Comparison of ENCODE assay signal across 15 cellular contexts in genomic region chr13:73989244-73989843, GRCh38.
DNase-seq lines count a peak whose midpoint lies in the region; TF ChIP-seq lines count a peak whose summit lies in the region.
"Had no signal": no experiment of that assay in that cellular context is flagged by ENCODE, and none has a peak within 500 bp of the region (broad histone marks: within the 10 kb centered on the region; RNA-seq: fewer than 3 reads in every experiment).

No MANE protein-coding gene starts in this region.

- H3K27ac Mint-ChIP-seq in CD4-positive, alpha-beta memory T cell = peak overlapping the region in 6 of 7 donors; percentile 32 to 80 (median 60)
- no peak overlapping the region for H3K27ac Mint-ChIP-seq in mesothelial cell of epicardium

- no peak overlapping the region for H2BK120ac ChIP-seq in mesenchymal stem cell (ENCODE audit: low read depth, low read length)

- DNase-seq in CD4-positive, alpha-beta memory T cell = no peak
- DNase-seq in mesenchymal stem cell = no peak
- DNase-seq in mesothelial cell of epicardium (ENCODE audit: low spot score in 2 of 2, unreplicated experiment in 2 of 2) = no peak
- no peak for DNase-seq in T-helper 1 cell
- DNase-seq in hypothalamus (lab: John Stamatoyannopoulos, UW) = no peak
- DNase-seq: KBM-7, midbrain, NCI-H1436, NCI-H524, pancreas, spleen, stomach had no signal

- H3K79me2 ChIP-seq in DOHH2 (ENCODE audit: control insufficient read depth, low read length) (peaks cover 37% of the 10 kb centered on the region), SU-DHL-6 (ENCODE audit: insufficient read depth, low read length) (0 out of 2 replicates have a peak, but pooled peaks cover 11% of the 10 kb centered on the region)

- no peak overlapping the region for H4K8ac ChIP-seq in mesenchymal stem cell (ENCODE audit: low read length)

- H3K27me3 ChIP-seq in CD4-positive, alpha-beta memory T cell (ENCODE audit: insufficient read depth, low read length) = no peaks in the 10 kb centered on the region
- H3K27me3 ChIP-seq in DOHH2 (ENCODE audit: control insufficient read depth, low read length) (no peaks in the 10 kb centered on the region), SU-DHL-6 (ENCODE audit: low read length) (no peaks in the 10 kb centered on the region), mesenchymal stem cell (ENCODE audit: control insufficient read depth in 1 of 2, insufficient read depth in 1 of 2, low read length in 2 of 2) (no peaks in the 10 kb centered on the region)
- H3K27me3 ChIP-seq: BLaER1 treated with 17β-estradiol and CSF1 and Interleukin-3, amounts not matched to agents 10 nM and 100 nM; pancreas; spleen; stomach had no signal

- no peak overlapping the region for H4K91ac ChIP-seq in mesenchymal stem cell (ENCODE audit: low read length)

- no peak overlapping the region for H2BK15ac ChIP-seq in mesenchymal stem cell (ENCODE audit: low read depth, poor library complexity, severe bottlenecking)

- WGBS in mesenchymal stem cell = 86% methylated on average over 4 of the region's 4 CpGs

- H2AFZ ChIP-seq in SU-DHL-6 (ENCODE audit: low read depth, low read length, severe bottlenecking) = peak overlapping the region; percentile 1
- no peak overlapping the region for H2AFZ ChIP-seq in mesenchymal stem cell (ENCODE audit: low read depth, low read length)

- H3K9me2 ChIP-seq in DOHH2 (replicated peaks; ENCODE audit: control insufficient read depth, low read length) (no peaks in the 10 kb centered on the region), SU-DHL-6 (replicated peaks; ENCODE audit: insufficient read depth, low read length) (no peaks in the 10 kb centered on the region)

- no peak overlapping the region for H3K18ac ChIP-seq in mesenchymal stem cell (ENCODE audit: low read depth in 1 of 2, low read length in 2 of 2)

- TF ChIP-seq CTCF in DOHH2 (IDR thresholded peaks at IDR 0.05; ENCODE audit: low read depth, low read length, poor library complexity, severe bottlenecking) (no peak), SU-DHL-6 (IDR thresholded peaks at IDR 0.05; ENCODE audit: insufficient read depth, low read length, poor library complexity, severe bottlenecking) (no peak), mesothelial cell of epicardium (IDR thresholded peaks at IDR 0.05; ENCODE audit: unreplicated experiment) (no peak)

- H2BK12ac ChIP-seq in mesenchymal stem cell (ENCODE audit: low read length in 2 of 2) = peak overlapping the region; percentile 51 to 63

- H3K4me3 Mint-ChIP-seq in CD4-positive, alpha-beta memory T cell = peak overlapping the region in 3 of 8 donors; percentile 13 to 39 (median 25)
- no peak overlapping the region for H3K4me3 Mint-ChIP-seq in mesothelial cell of epicardium

- POLR2A ChIA-PET in CD4-positive, alpha-beta memory T cell (lab: Charles Lee; ENCODE audit: partially characterized antibody) = no interaction called here

- no peaks in the 10 kb centered on the region for H4K20me1 ChIP-seq in DOHH2 (ENCODE audit: control insufficient read depth, insufficient read depth, low read depth, low read length)
- H4K20me1 ChIP-seq in SU-DHL-6 (ENCODE audit: low read depth, low read length) = no peaks in the 10 kb centered on the region

- H3K27me3 Mint-ChIP-seq in CD4-positive, alpha-beta memory T cell = no peaks in the 10 kb centered on the region
- no peaks in the 10 kb centered on the region for H3K27me3 Mint-ChIP-seq in mesothelial cell of epicardium (ENCODE audit: low read depth)

- H3K4me3 ChIP-seq in CD4-positive, alpha-beta memory T cell (ENCODE audit: low read length in 2 of 2) = no peak overlapping the region
- peak overlapping the region; percentile 62 for H3K4me3 ChIP-seq in DOHH2 (ENCODE audit: low read length)
- H3K4me3 ChIP-seq in SU-DHL-6 (ENCODE audit: insufficient read depth, low read length, poor library complexity, severe bottlenecking) = peak overlapping the region; percentile 2
- H3K4me3 ChIP-seq in mesenchymal stem cell (ENCODE audit: insufficient read depth in 1 of 2, low read depth in 1 of 2, low read length in 2 of 2) = no peak overlapping the region
- H3K4me3 ChIP-seq: BLaER1 treated with 17β-estradiol and CSF1 and Interleukin-3, amounts not matched to agents 10 nM and 100 nM; pancreas; spleen; stomach had no signal

- no peaks in the 10 kb centered on the region for H3K9me3 ChIP-seq in CD4-positive, alpha-beta memory T cell (ENCODE audit: control insufficient read depth in 1 of 2, low read length in 2 of 2)
- peaks cover 9% of the 10 kb centered on the region; the same call in 1 of the 2 replicates for H3K9me3 ChIP-seq in DOHH2 (ENCODE audit: control insufficient read depth, insufficient read depth, low read length)
- H3K9me3 ChIP-seq in SU-DHL-6 (ENCODE audit: insufficient read depth, low read length) = no peaks in the 10 kb centered on the region
- no peaks in the 10 kb centered on the region for H3K9me3 ChIP-seq in mesenchymal stem cell (ENCODE audit: control insufficient read depth, low read length)
- H3K9me3 ChIP-seq: pancreas, stomach had no signal

- H3K4me2 ChIP-seq in DOHH2 (ENCODE audit: low read length) (peak overlapping the region; percentile 85), SU-DHL-6 (ENCODE audit: low read depth, low read length, poor library complexity, severe bottlenecking) (peak overlapping the region; percentile 68), mesenchymal stem cell (ENCODE audit: low read length, poor library complexity, severe bottlenecking) (no peak overlapping the region)
- H3K4me2 ChIP-seq: BLaER1 treated with 17β-estradiol and CSF1 and Interleukin-3, amounts not matched to agents 10 nM and 100 nM had no signal

- no peak overlapping the region for H2AK5ac ChIP-seq in mesenchymal stem cell (ENCODE audit: low read length, severe bottlenecking)

- H3F3A ChIP-seq in DOHH2 (ENCODE audit: control insufficient read depth, insufficient read depth) (peaks cover 72% of the 10 kb centered on the region), SU-DHL-6 (ENCODE audit: insufficient read depth) (peaks cover 61% of the 10 kb centered on the region)

- no peak overlapping the region for H3K23ac ChIP-seq in mesenchymal stem cell (ENCODE audit: low read length in 2 of 2)

- no peak overlapping the region for H2BK5ac ChIP-seq in mesenchymal stem cell (ENCODE audit: low read depth, low read length, poor library complexity, severe bottlenecking)

- peaks cover 33% of the 10 kb centered on the region for H3K79me1 ChIP-seq in mesenchymal stem cell (replicated peaks; ENCODE audit: low read length, poor library complexity, severe bottlenecking)

- peak overlapping the region in 1 of 2 experiments; percentile 75 for H3K14ac ChIP-seq in mesenchymal stem cell (ENCODE audit: low read length in 2 of 2)

- H3K9me3 Mint-ChIP-seq in CD4-positive, alpha-beta memory T cell = no peaks in the 10 kb centered on the region
- no peaks in the 10 kb centered on the region for H3K9me3 Mint-ChIP-seq in mesothelial cell of epicardium

- H3K36me3 Mint-ChIP-seq in CD4-positive, alpha-beta memory T cell = peaks cover 36 to 47% of the 10 kb centered on the region in 2 donors
- H3K36me3 Mint-ChIP-seq in mesothelial cell of epicardium = peaks cover 10% of the 10 kb centered on the region

- CTCF ChIA-PET in CD4-positive, alpha-beta memory T cell (lab: Charles Lee; ENCODE audit: partially characterized antibody) = interaction anchor here (1.3 to 2.4 kb wide), 2 partner anchors 12 to 297 kb away, joined by 3 to 7 read pairs; no protein-coding TSS in a partner anchor

- no peak overlapping the region for H3K4ac ChIP-seq in mesenchymal stem cell (ENCODE audit: low read depth in 1 of 2, low read length in 2 of 2)

- intact Hi-C loops in CD4-positive, alpha-beta memory T cell (cut with micrococcal nuclease) = loop anchor here (5.0 kb wide), 2 partner anchors 38 to 47 kb away; no protein-coding TSS in a partner anchor

- peaks cover 7% of the 10 kb centered on the region for H3K36me3 ChIP-seq in CD4-positive, alpha-beta memory T cell (ENCODE audit: insufficient read depth, low read length)
- H3K36me3 ChIP-seq in DOHH2 (ENCODE audit: control insufficient read depth, low read length) (peaks cover 51% of the 10 kb centered on the region), SU-DHL-6 (ENCODE audit: low read length) (no peaks in the 10 kb centered on the region), mesenchymal stem cell (ENCODE audit: control insufficient read depth in 1 of 2, insufficient read depth in 2 of 2, low read depth in 1 of 2, low read length in 2 of 2) (peaks cover 11 to 34% of the 10 kb centered on the region in 2 experiments)
- H3K36me3 ChIP-seq: pancreas had no signal

- peaks cover 56 to 69% (median 63%) of the 10 kb centered on the region in 4 donors for H3K4me1 Mint-ChIP-seq in CD4-positive, alpha-beta memory T cell
- peaks cover 16% of the 10 kb centered on the region for H3K4me1 Mint-ChIP-seq in mesothelial cell of epicardium

- H3K27ac ChIP-seq in CD4-positive, alpha-beta memory T cell (ENCODE audit: low read depth, low read length) = no peak overlapping the region
- H3K27ac ChIP-seq in DOHH2 (ENCODE audit: low read depth, low read length) = peak overlapping the region; percentile 97
- H3K27ac ChIP-seq in SU-DHL-6 (ENCODE audit: low read depth, low read length) = peak overlapping the region; percentile 95
- H3K27ac ChIP-seq in mesenchymal stem cell (ENCODE audit: low read length, poor library complexity, severe bottlenecking) = no peak overlapping the region
- H3K27ac ChIP-seq: BLaER1 treated with 17β-estradiol and CSF1 and Interleukin-3, amounts not matched to agents 10 nM and 100 nM; pancreas; spleen had no signal

- peak overlapping the region; percentile 25 for H3K9ac ChIP-seq in SU-DHL-6 (ENCODE audit: low read length)
- H3K9ac ChIP-seq in mesenchymal stem cell (ENCODE audit: low read length) = no peak overlapping the region
- H3K9ac ChIP-seq: BLaER1 treated with 17β-estradiol and CSF1 and Interleukin-3, amounts not matched to agents 10 nM and 100 nM had no signal

- peaks cover 58% of the 10 kb centered on the region for H3K4me1 ChIP-seq in CD4-positive, alpha-beta memory T cell (ENCODE audit: insufficient read depth, low read length)
- H3K4me1 ChIP-seq in DOHH2 (ENCODE audit: control insufficient read depth, low read length) (peaks cover 81% of the 10 kb centered on the region), mesenchymal stem cell (ENCODE audit: control insufficient read depth, insufficient read depth, low read depth, low read length) (peaks cover 2% of the 10 kb centered on the region)
- H3K4me1 ChIP-seq: pancreas had no signal

Comparison
In these comparisons a context has a peak if more than half of its experiments do, and no peak if none do; other contexts are left out.
1. H3K27ac ChIP-seq: peak in DOHH2 (single experiment) and SU-DHL-6 (single experiment); none in CD4-positive, alpha-beta memory T cell (single experiment) and mesenchymal stem cell (single experiment).
2. H3K4me3 ChIP-seq: peak in DOHH2 (single experiment) and SU-DHL-6 (single experiment); none in CD4-positive, alpha-beta memory T cell (0 of 2) and mesenchymal stem cell (0 of 2).